9 cellular contexts compared by ENCODE assay signal in the genomic region with DNA sequence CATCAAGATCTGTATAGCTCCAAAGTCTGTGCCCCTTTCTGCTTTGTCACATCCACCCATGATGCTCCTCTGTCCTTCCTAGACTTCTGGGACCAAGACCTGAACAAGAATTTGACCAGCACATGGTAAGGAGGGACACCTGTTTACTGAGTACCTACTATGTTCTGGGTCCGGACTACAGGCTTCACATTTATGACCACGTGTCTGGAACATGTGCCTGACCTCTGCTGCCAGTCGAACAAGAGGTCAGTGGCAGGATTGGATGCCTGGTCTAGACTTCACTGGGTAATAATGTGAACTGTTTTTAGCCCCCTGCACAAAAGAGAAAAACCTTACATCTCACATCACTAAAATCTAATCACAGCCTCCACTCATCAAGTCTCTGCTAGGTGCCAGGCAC. TPM values are rescaled to one million over a fixed set of nuclear protein-coding genes. Genes with fewer than 3 reads are reported as not detected.
"Had no signal": no experiment of that assay in that cellular context is flagged by ENCODE, and none has a peak within 500 bp of the region (broad histone marks: within the 10 kb centered on the region; RNA-seq: fewer than 3 reads in every experiment).

No MANE protein-coding gene starts in this region.

- H3K4me3 ChIP-seq: GM23338, K562 had no signal

- DNase-seq: H9, HCEC 1CT, IMR-90 had no signal

- H3K4me2 ChIP-seq: GM23338 had no signal

- H3K27ac ChIP-seq: HL-60 had no signal

- ATAC-seq: GM23338, K562 had no signal

- H2AFZ ChIP-seq: GM23338 had no signal

- H3K4me3 Mint-ChIP-seq: GM23338, H9 had no signal

- H3K9me3 Mint-ChIP-seq: GM23338, H9 had no signal

- H3K27ac Mint-ChIP-seq: GM23338, H9 had no signal

- FAIRE-seq: H1, H54, K562 had no signal

RNA-seq across cellular contexts. Expression of gene PDYN, which starts 7.3 kb away (rescaled TPM):
- total RNA-seq: HT1080, IMR-90, K562 had no signal
- polyA plus RNA-seq: IMR-90, K562 had no signal
